In the genomic region with DNA sequence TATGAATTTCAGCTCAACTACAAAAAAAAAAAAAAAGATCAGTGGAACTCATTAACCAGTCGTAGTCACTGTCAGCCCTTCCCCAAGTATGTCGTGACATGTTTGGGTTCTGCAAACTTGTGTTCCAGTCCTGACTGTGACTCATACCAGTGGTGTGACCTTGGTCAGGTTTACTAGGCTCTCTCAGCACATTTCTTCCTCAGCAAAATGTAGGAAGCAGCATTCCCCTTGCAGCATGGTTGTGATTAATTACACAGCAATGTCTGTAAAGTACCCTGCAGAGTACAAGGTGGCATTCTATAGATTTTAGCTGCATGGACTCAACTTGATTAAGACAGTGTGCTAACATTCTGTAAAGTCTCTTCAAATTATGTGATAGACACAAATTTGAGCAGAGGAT, we compare ENCODE assay signal across 22 cellular contexts.
A peak's percentile ranks its signal among the peaks of the same experiment; 100 is the strongest.
DNase-seq lines count a peak whose midpoint lies in the region; ATAC-seq and TF ChIP-seq lines count a peak whose summit lies in the region.
"Had no signal": no experiment of that assay in that cellular context is flagged by ENCODE, and none has a peak within 500 bp of the region (broad histone marks: within the 10 kb centered on the region; RNA-seq: fewer than 3 reads in every experiment).

No MANE protein-coding gene starts in this region.

- peaks cover 5% of the 10 kb centered on the region for H3K9me3 Mint-ChIP-seq in CD8-positive, alpha-beta T cell

- H3K4me3 ChIP-seq in ACC112 (ENCODE audit: low read depth, low read length), result no peak overlapping the region
- H3K4me3 ChIP-seq in brain microvascular endothelial cell (ENCODE audit: low read depth, low read length), result no peak overlapping the region
- no peak overlapping the region for H3K4me3 ChIP-seq in CD8-positive, alpha-beta T cell (ENCODE audit: low read depth, low read length)
- no peak overlapping the region for H3K4me3 ChIP-seq in transverse colon
- H3K4me3 ChIP-seq: A549, hepatocyte, left ventricle myocardium inferior had no signal

- H3K79me2 ChIP-seq in ACC112 (ENCODE audit: control insufficient read depth, insufficient read depth, low read length, unreplicated experiment), result no peaks in the 10 kb centered on the region
- H3K79me2 ChIP-seq: hepatocyte had no signal

- intact Hi-C loops in CD8-positive, alpha-beta T cell (cut with DNase I, micrococcal nuclease), result no loop called here
- intact Hi-C loops in transverse colon (cut with DNase I; ENCODE audit: low total_unique reads), result no loop called here

- TF ChIP-seq POLR2A in transverse colon (IDR thresholded peaks at IDR 0.05), result no peak

- no peaks in the 10 kb centered on the region for H3K4me1 Mint-ChIP-seq in CD8-positive, alpha-beta T cell (ENCODE audit: low read depth)
- H3K4me1 Mint-ChIP-seq: naive thymus-derived CD4-positive, alpha-beta T cell had no signal

- H3K36me3 ChIP-seq in ACC112 (ENCODE audit: insufficient read depth, low read length) (peaks cover 34% of the 10 kb centered on the region), brain microvascular endothelial cell (replicated peaks) (peaks cover 2% of the 10 kb centered on the region), transverse colon (no peaks in the 10 kb centered on the region)
- no peaks in the 10 kb centered on the region for H3K36me3 ChIP-seq in CD8-positive, alpha-beta T cell (ENCODE audit: insufficient read depth, low read length)
- H3K36me3 ChIP-seq: left ventricle myocardium inferior had no signal

- WGBS in transverse colon (ENCODE audit: low coverage in 1 of 2), 2 donors, result 79 to 85% methylated on average over 2 of the region's 2 CpGs

- H2AFZ ChIP-seq in ACC112 (ENCODE audit: low read length, unreplicated experiment), result no peak overlapping the region
- H2AFZ ChIP-seq: hepatocyte had no signal

- POLR2A ChIA-PET in CD8-positive, alpha-beta T cell (lab: Charles Lee), result no interaction called here

- H3K27ac Mint-ChIP-seq in CD8-positive, alpha-beta T cell, result no peak overlapping the region
- H3K27ac Mint-ChIP-seq: activated naive CD4-positive, alpha-beta T cell treated with anti-CD3 and anti-CD28 coated beads, Interleukin-2, amount 50 U/mL, for 72 hours; naive thymus-derived CD4-positive, alpha-beta T cell had no signal

- in situ Hi-C loops in brain microvascular endothelial cell (cut with HindIII; ENCODE audit: low pct_ligation_motif_present, low sequenced_read_pairs) (no loop called here), transverse colon (cut with MboI; ENCODE audit: low pct_ligation_motif_present in 1 of 4, low pct_unique_long_range_greater_than_20kb in 1 of 4, low sequenced_read_pairs in 3 of 4) (no loop called here)

- ATAC-seq in CD8-positive, alpha-beta T cell, result no peak
- no peak for ATAC-seq in HG03139 (IDR thresholded peaks at IDR 0.05; ENCODE audit: unreplicated experiment)
- ATAC-seq: A549; activated naive CD4-positive, alpha-beta T cell treated with anti-CD3 and anti-CD28 coated beads, Interleukin-2, amount 50 U/mL, for 72 hours; naive thymus-derived CD4-positive, alpha-beta T cell; Right ventricle myocardium inferior had no signal

- TF ChIP-seq CTCF in brain microvascular endothelial cell (IDR thresholded peaks at IDR 0.05; ENCODE audit: low read depth, low read length, missing control alignments) (no peak), transverse colon (IDR thresholded peaks at IDR 0.05) (no peak)
- no peak for TF ChIP-seq CTCF in CD8-positive, alpha-beta T cell (IDR thresholded peaks at IDR 0.05)

- no peaks in the 10 kb centered on the region for H3K9me3 ChIP-seq in CD8-positive, alpha-beta T cell (ENCODE audit: low read length)
- H3K9me3 ChIP-seq in transverse colon, result no peaks in the 10 kb centered on the region
- H3K9me3 ChIP-seq: A549 had no signal

- H3K27me3 ChIP-seq in ACC112 (ENCODE audit: insufficient read depth, low read length) (no peaks in the 10 kb centered on the region), brain microvascular endothelial cell (replicated peaks) (no peaks in the 10 kb centered on the region), transverse colon (no peaks in the 10 kb centered on the region)
- no peaks in the 10 kb centered on the region for H3K27me3 ChIP-seq in CD8-positive, alpha-beta T cell (ENCODE audit: insufficient read depth, low read length)
- H3K27me3 ChIP-seq: hepatocyte had no signal

- H3K27ac ChIP-seq in ACC112 (ENCODE audit: low read depth, low read length) (peak overlapping the region; percentile 68), brain microvascular endothelial cell (peak overlapping the region; percentile 50), transverse colon (no peak overlapping the region)
- no peak overlapping the region for H3K27ac ChIP-seq in CD8-positive, alpha-beta T cell (ENCODE audit: low read depth, low read length)
- H3K27ac ChIP-seq: A549, hepatocyte, left ventricle myocardium inferior had no signal

- H3K27me3 Mint-ChIP-seq in CD8-positive, alpha-beta T cell (ENCODE audit: low read depth), result no peaks in the 10 kb centered on the region
- H3K27me3 Mint-ChIP-seq: naive thymus-derived CD4-positive, alpha-beta T cell had no signal

- TF ChIP-seq EP300 in transverse colon (IDR thresholded peaks at IDR 0.05; ENCODE audit: low read depth), result no peak

- CTCF ChIA-PET in CD8-positive, alpha-beta T cell (lab: Charles Lee), result no interaction called here

- H3K4me3 Mint-ChIP-seq in CD8-positive, alpha-beta T cell, result no peak overlapping the region
- H3K4me3 Mint-ChIP-seq: naive thymus-derived CD4-positive, alpha-beta T cell had no signal

- DNase-seq in HS-27A (ENCODE audit: low read depth) (peak; percentile 70), brain microvascular endothelial cell (peak; percentile 82), islet precursor cell (peak; percentile 90), transverse colon (no peak)
- no peak for DNase-seq in CD8-positive, alpha-beta T cell
- no peak for DNase-seq in activated CD8-positive, alpha-beta memory T cell treated with anti-CD3 and anti-CD28 coated beads for 24 hours
- DNase-seq: activated CD4-positive, alpha-beta T cell treated with anti-CD3 and anti-CD28 coated beads for 1 hour; erythroblast; left ventricle myocardium inferior; MM.1S; naive thymus-derived CD4-positive, alpha-beta T cell; NCI-H2081; NCI-H774; posterior cingulate gyrus; stimulated activated CD4-positive, alpha-beta T cell treated with anti-CD3 and anti-CD28 coated beads, Interleukin-15, amount 100 ng/mL, for 24 hours; T-helper 2 cell had no signal

- no peaks in the 10 kb centered on the region for H3K36me3 Mint-ChIP-seq in CD8-positive, alpha-beta T cell
- H3K36me3 Mint-ChIP-seq: activated naive CD4-positive, alpha-beta T cell treated with anti-CD3 and anti-CD28 coated beads, Interleukin-2, amount 50 U/mL, for 72 hours; naive thymus-derived CD4-positive, alpha-beta T cell had no signal

- H3K4me1 ChIP-seq in ACC112 (ENCODE audit: control insufficient read depth, insufficient read depth, low read length, unreplicated experiment), result peaks cover 28% of the 10 kb centered on the region
- H3K4me1 ChIP-seq in CD8-positive, alpha-beta T cell (ENCODE audit: insufficient read depth, low read length), result no peaks in the 10 kb centered on the region
- peaks cover 0 to 16% (median 0%) of the 10 kb centered on the region in 4 donors for H3K4me1 ChIP-seq in transverse colon
- H3K4me1 ChIP-seq: A549, left ventricle myocardium inferior had no signal

Comparison
In these comparisons a context has a peak if more than half of its experiments do, and no peak if none do; other contexts are left out.
1. H3K27ac ChIP-seq: peak in ACC112 (single experiment) and brain microvascular endothelial cell (single experiment); none in CD8-positive, alpha-beta T cell (single experiment) and transverse colon (0 of 4).
2. DNase-seq: peak in HS-27A (single experiment), brain microvascular endothelial cell (single experiment) and islet precursor cell (single experiment); none in CD8-positive, alpha-beta T cell (0 of 7), activated CD8-positive, alpha-beta memory T cell treated with anti-CD3 and anti-CD28 coated beads for 24 hours (single experiment) and transverse colon (single experiment).